In genomic region chr10:5811387-5811821, GRCh38 we compare ENCODE assay signal across 8 cellular contexts. TPM values are rescaled to one million over a fixed set of nuclear protein-coding genes. Genes with fewer than 3 reads are reported as not detected.
DNase-seq lines count a peak whose midpoint lies in the region; ATAC-seq and TF ChIP-seq lines count a peak whose summit lies in the region.

No MANE protein-coding gene starts in this region.

- H3K9me3 Mint-ChIP-seq in T-cell = no peaks in the 10 kb centered on the region

- ATAC-seq in T-cell (replicated peaks in 1 of 4) = no peak

- H3K9ac ChIP-seq in rectal smooth muscle tissue (ENCODE audit: low read length) = no peak overlapping the region

- CTCF ChIA-PET in A673 (lab: Charles Lee) = no interaction called here
- CTCF ChIA-PET in T-cell (lab: Charles Lee) = interaction anchor here (0.6 to 1.1 kb wide), 2 partner anchors 66 to 79 kb away, joined by 3 read pairs; partner anchors contain the start of gene FBH1 (in 1 of the 2)

- peak overlapping the region; percentile 85 to 98 (median 90) for H3K4me3 Mint-ChIP-seq in T-cell

- H3K4me3 ChIP-seq in A673 (ENCODE audit: low read depth, low read length, poor library complexity, severe bottlenecking) (peak overlapping the region; percentile 97), GM08714 (ENCODE audit: low read length) (peak overlapping the region; percentile 100), fibroblast of the aortic adventitia (ENCODE audit: low read depth, low read length) (peak overlapping the region; percentile 93), rectal smooth muscle tissue (ENCODE audit: low read length) (peak overlapping the region; percentile 32)

- H3K36me3 Mint-ChIP-seq in T-cell = peaks cover 6% of the 10 kb centered on the region

- H3K4me1 ChIP-seq in A673 (ENCODE audit: insufficient read depth, low read length, poor library complexity, severe bottlenecking) = peaks cover 27% of the 10 kb centered on the region
- peaks cover 19% of the 10 kb centered on the region for H3K4me1 ChIP-seq in rectal smooth muscle tissue (ENCODE audit: control insufficient read depth, insufficient read depth, low read length)

- H3K27ac ChIP-seq in A673 (ENCODE audit: low read depth, low read length, poor library complexity, severe bottlenecking) (no peak overlapping the region), rectal smooth muscle tissue (ENCODE audit: low read depth, low read length) (no peak overlapping the region)

- H3K27me3 Mint-ChIP-seq in T-cell = no peaks in the 10 kb centered on the region

- intact Hi-C loops in A673 (cut with micrococcal nuclease; ENCODE audit: unreplicated experiment) = no loop called here

- H3K36me3 ChIP-seq in A673 (ENCODE audit: insufficient read depth, low read length, poor library complexity, severe bottlenecking) = peaks cover 8% of the 10 kb centered on the region
- H3K36me3 ChIP-seq in rectal smooth muscle tissue (ENCODE audit: control insufficient read depth, insufficient read depth, low read length) = no peaks in the 10 kb centered on the region

- no TSS peak for BruUV-seq in A673 (replicated peaks; lab: Mats Ljungman, UMichigan)

- no peaks in the 10 kb centered on the region for H3K9me3 ChIP-seq in A673 (ENCODE audit: low read depth, low read length, poor library complexity, severe bottlenecking)

- no peak for TF ChIP-seq CTCF in A673 (conservative IDR thresholded peaks at IDR 0.05; ENCODE audit: low read depth, low read length)
- TF ChIP-seq CTCF in fibroblast of the aortic adventitia (IDR thresholded peaks at IDR 0.05; ENCODE audit: insufficient read depth, low read length) = no peak

- H3K27ac Mint-ChIP-seq in T-cell = peak overlapping the region; percentile 82 to 92

- peaks cover 70 to 74% (median 73%) of the 10 kb centered on the region in 3 donors for H3K4me1 Mint-ChIP-seq in T-cell

- H3K27me3 ChIP-seq in A673 (replicated peaks; ENCODE audit: insufficient read depth, low read depth, low read length, poor library complexity) = no peaks in the 10 kb centered on the region
- H3K27me3 ChIP-seq in rectal smooth muscle tissue (ENCODE audit: control insufficient read depth, insufficient read depth, low read length) = no peaks in the 10 kb centered on the region

- POLR2A ChIA-PET in A673 (lab: Charles Lee; ENCODE audit: low non-redundant PET) = interaction anchor here (0.6 kb wide), 1 partner anchor 12 kb away, joined by 9 read pairs; no protein-coding TSS in a partner anchor
- POLR2A ChIA-PET in T-cell (lab: Charles Lee) = interaction anchor here (0.6 to 0.9 kb wide), 5 partner anchors 19 to 599 kb away, joined by 3 to 8 read pairs (median 5); no protein-coding TSS in a partner anchor

- DNase-seq in A673 (ENCODE audit: low spot score) = peak; percentile 60
- no peak for DNase-seq in T-cell
- peak; percentile 53 for DNase-seq in fibroblast of the aortic adventitia (ENCODE audit: low read depth)
- no peak for DNase-seq in HuH-7.5 (ENCODE audit: low spot score)
- DNase-seq in stimulated activated CD4-positive, alpha-beta T cell treated with anti-CD3 and anti-CD28 coated beads, Interleukin-4, amount 100 ng/mL, for 1 hour = no peak
- no peak for DNase-seq in DMS153 (lab: John Stamatoyannopoulos, UW)

RNA-seq across cellular contexts. Expression of gene GDI2, which starts 1.8 kb away (rescaled TPM):
- 294 and 325 TPM in 2 replicates for total RNA-seq in A673 (2021)
- 100 to 1,000 TPM in 4 of 5 donors, 10 to 100 TPM in 1; 96.2 to 130 (median 118) TPM for total RNA-seq in T-cell
- 482 and 610 TPM in 2 replicates for total RNA-seq in fibroblast of the aortic adventitia (ENCODE audit: low replicate concordance)

Comparison
In these comparisons a context has a peak if more than half of its experiments do, and no peak if none do; other contexts are left out.
1. DNase-seq: peak in A673 (single experiment) and fibroblast of the aortic adventitia (single experiment); none in T-cell (0 of 34), HuH-7.5 (single experiment), stimulated activated CD4-positive, alpha-beta T cell treated with anti-CD3 and anti-CD28 coated beads, Interleukin-4, amount 100 ng/mL, for 1 hour (single experiment) and DMS153 (single experiment).
2. H3K4me3 ChIP-seq: peak in every context shown above with its lines; median percentile 100 in GM08714; 97 in A673; 93 in fibroblast of the aortic adventitia; 32 in rectal smooth muscle tissue.